Comparison of ENCODE assay signal across 8 cellular contexts in genomic region chr1:23800396-23801337, GRCh38. TPM values are rescaled to one million over a fixed set of nuclear protein-coding genes. Genes with fewer than 3 reads are reported as not detected.
DNase-seq lines count a peak whose midpoint lies in the region; ATAC-seq and TF ChIP-seq lines count a peak whose summit lies in the region.

TSS of gene GALE (minus strand) at chr1:23800754. CDS start at chr1:23799007, 1,747 bp downstream.

- H3K27ac Mint-ChIP-seq in activated naive CD8-positive, alpha-beta T cell: peak within 1 kb of the TSS; percentile 81
- H3K27ac Mint-ChIP-seq in osteocyte (ENCODE audit: unreplicated experiment): peak within 1 kb of the TSS; percentile 86

- peak; percentile 83 for DNase-seq in GF-D8 (lab: John Stamatoyannopoulos, UW)
- DNase-seq in NCI-H1105 (lab: John Stamatoyannopoulos, UW): peak; percentile 95
- peak; percentile 89 for DNase-seq in SKM-1 treated with dmso at 0.1 percent for 144 hours (lab: John Stamatoyannopoulos, UW; ENCODE audit: unreplicated experiment)
- DNase-seq in glomerular visceral epithelial cell (ENCODE audit: extremely low spot score): peak; percentile 97
- peak; percentile 96 for DNase-seq in osteocyte (ENCODE audit: extremely low spot score, unreplicated experiment)
- DNase-seq in thoracic aorta (ENCODE audit: low spot score): peak; percentile 90

- no peaks in the 10 kb centered on the region for H3K36me3 Mint-ChIP-seq in activated naive CD8-positive, alpha-beta T cell
- H3K36me3 Mint-ChIP-seq in osteocyte (ENCODE audit: unreplicated experiment): peaks cover 12% of the 10 kb centered on the region

- no peaks in the 10 kb centered on the region for H3K27me3 Mint-ChIP-seq in activated naive CD8-positive, alpha-beta T cell
- H3K27me3 Mint-ChIP-seq in osteocyte (ENCODE audit: unreplicated experiment): no peaks in the 10 kb centered on the region

- peak; percentile 73 for ATAC-seq in HG02571 (IDR thresholded peaks at IDR 0.05; ENCODE audit: unreplicated experiment)
- peak; percentile 68 for ATAC-seq in thoracic aorta (ENCODE audit: insufficient number of reproducible peaks, low FRiP score, low read depth)

- no peaks in the 10 kb centered on the region for H3K9me3 ChIP-seq in thoracic aorta

- no peaks in the 10 kb centered on the region for H3K27me3 ChIP-seq in thoracic aorta (replicated peaks; ENCODE audit: insufficient read depth)

- peak within 1 kb of the TSS; percentile 98 for H3K4me3 ChIP-seq in thoracic aorta

- H3K9me3 Mint-ChIP-seq in activated naive CD8-positive, alpha-beta T cell (ENCODE audit: low read depth): no peaks in the 10 kb centered on the region
- H3K9me3 Mint-ChIP-seq in osteocyte (ENCODE audit: unreplicated experiment): no peaks in the 10 kb centered on the region

- peak within 1 kb of the TSS; percentile 98 for H3K4me3 Mint-ChIP-seq in activated naive CD8-positive, alpha-beta T cell
- H3K4me3 Mint-ChIP-seq in osteocyte (ENCODE audit: unreplicated experiment): peak within 1 kb of the TSS; percentile 84

- H3K4me1 Mint-ChIP-seq in activated naive CD8-positive, alpha-beta T cell (ENCODE audit: low read depth): peaks cover 9% of the 10 kb centered on the region
- H3K4me1 Mint-ChIP-seq in osteocyte (ENCODE audit: unreplicated experiment): peaks cover 15% of the 10 kb centered on the region

- H3K4me1 ChIP-seq in thoracic aorta (ENCODE audit: control insufficient read depth in 1 of 2, low read depth in 2 of 2): peaks cover 3 to 23% of the 10 kb centered on the region in 2 donors

- peak within 1 kb of the TSS; percentile 85 to 93 for H3K27ac ChIP-seq in thoracic aorta

- no peak for TF ChIP-seq CTCF in osteocyte (IDR thresholded peaks at IDR 0.05)
- TF ChIP-seq CTCF in thoracic aorta (IDR thresholded peaks at IDR 0.05): no peak

- H3K36me3 ChIP-seq in thoracic aorta: peaks cover 5% of the 10 kb centered on the region

RNA-seq across cellular contexts. Expression of gene GALE, which starts in this region (rescaled TPM):
- total RNA-seq in osteocyte (17.5 and 20.0 TPM in 2 replicates), thoracic aorta (10 to 100 TPM in 1 of 2 donors, 1 to 10 TPM in 1; 8.3 to 10.0 TPM)

Comparison
In these comparisons a context has a peak if more than half of its experiments do, and no peak if none do; other contexts are left out.
1. Peak in every context shown above with its lines: DNase-seq, ATAC-seq, H3K4me3 ChIP-seq and H3K27ac ChIP-seq.